In the genomic region with DNA sequence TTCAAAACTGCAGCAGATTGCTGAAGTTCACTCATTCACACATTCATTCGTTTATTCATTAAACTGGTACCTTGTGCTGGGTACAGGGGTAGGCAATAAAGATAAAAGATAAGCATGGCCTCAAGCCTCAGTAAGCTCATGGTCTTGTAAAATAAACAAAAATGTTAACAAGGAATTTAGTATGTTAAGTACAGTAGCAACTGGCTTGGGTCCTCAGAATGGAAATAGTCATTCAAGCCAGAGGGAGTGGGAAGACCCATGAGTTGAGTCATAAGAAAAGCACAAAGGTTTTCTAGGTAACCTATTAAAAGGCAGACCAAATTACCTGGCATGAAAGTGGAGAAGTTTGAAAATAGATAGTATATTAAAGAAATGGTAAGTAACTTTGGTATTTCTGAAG, we compare ENCODE assay signal across 21 cellular contexts.
DNase-seq lines count a peak whose midpoint lies in the region; ATAC-seq and TF ChIP-seq lines count a peak whose summit lies in the region.
"Had no signal": no experiment of that assay in that cellular context is flagged by ENCODE, and none has a peak within 500 bp of the region (broad histone marks: within the 10 kb centered on the region; RNA-seq: fewer than 3 reads in every experiment).

No MANE protein-coding gene starts in this region.

- CTCF ChIA-PET in HEK293 (lab: Yijun Ruan, JAX): no interaction called here

- intact Hi-C loops in posterior cingulate gyrus (cut with DNase I): no loop called here

- H3K4me3 ChIP-seq in HEK293 (ENCODE audit: low read depth, low read length) (no peak overlapping the region), epithelial cell of proximal tubule (ENCODE audit: low read depth, low read length) (no peak overlapping the region)
- H3K4me3 ChIP-seq: HAP-1, vagina had no signal

- TF ChIP-seq CTCF in HEK293 (tag by site-specific recombination; IDR thresholded peaks at IDR 0.05) (no peak), epithelial cell of proximal tubule (conservative IDR thresholded peaks at IDR 0.05; ENCODE audit: low read depth, low read length) (no peak)

- ATAC-seq in HG03354 (IDR thresholded peaks at IDR 0.05; ENCODE audit: poor library complexity, severe bottlenecking, unreplicated experiment): peak; percentile 84
- ATAC-seq: CD8-positive, alpha-beta T cell; HepG2; right cardiac atrium had no signal

- H3K27ac ChIP-seq in HEK293 (ENCODE audit: extremely low read depth, low read depth, low read length): no peak overlapping the region
- H3K27ac ChIP-seq: vagina, WERI-Rb-1 had no signal

- POLR2A ChIA-PET in HEK293 (lab: Yijun Ruan, JAX): no interaction called here

- H3K36me3 ChIP-seq in HEK293 (ENCODE audit: control insufficient read depth in 2 of 2, insufficient read depth in 1 of 2, low read length in 2 of 2): no peaks in the 10 kb centered on the region
- H3K36me3 ChIP-seq: HAP-1, vagina, WERI-Rb-1 had no signal

- H3K9me3 ChIP-seq in HEK293 (ENCODE audit: control insufficient read depth, insufficient read depth, low read depth, low read length): no peaks in the 10 kb centered on the region
- H3K9me3 ChIP-seq: HAP-1, vagina had no signal

- H3K4me1 ChIP-seq in HEK293 (ENCODE audit: control insufficient read depth, insufficient read depth, low read length): no peaks in the 10 kb centered on the region
- H3K4me1 ChIP-seq: vagina had no signal

- peak; percentile 15 for DNase-seq in EL
- DNase-seq in epithelial cell of proximal tubule (ENCODE audit: low read depth): peak; percentile 9
- no peak for DNase-seq in posterior cingulate gyrus
- DNase-seq in NCI-H1417 (lab: John Stamatoyannopoulos, UW): no peak
- no peak for DNase-seq in pons (ENCODE audit: low spot score)
- no peak for DNase-seq in AML-193 (lab: John Stamatoyannopoulos, UW)
- DNase-seq: amygdala; CD8-positive, alpha-beta T cell; DMS79; erythroblast; NCI-H1694; NCI-H226; right cardiac atrium; stimulated activated CD4-positive, alpha-beta T cell treated with anti-CD3 and anti-CD28 coated beads, Interleukin-15, amount 100 ng/mL, for 24 hours; T-helper 2 cell; WERI-Rb-1 had no signal

TF ChIP-seq in HEK293, 187 proteins besides CTCF, POLR2A, EP300 and RAD21:
- TF ChIP-seq OSR2 (tag by site-specific recombination; IDR thresholded peaks at IDR 0.05) (0 out of 2 replicates have a peak, but pooled peaks have one; percentile 8), ZFHX2 (tag by site-specific recombination; conservative IDR thresholded peaks at IDR 0.05) (no peak)

Comparison
In these comparisons a context has a peak if more than half of its experiments do, and no peak if none do; other contexts are left out.
1. DNase-seq: peak in EL (single experiment) and epithelial cell of proximal tubule (single experiment); none in posterior cingulate gyrus (0 of 10), NCI-H1417 (0 of 3), pons (single experiment) and AML-193 (0 of 2).